19 cellular contexts compared by ENCODE assay signal in genomic region chr3:111666041-111666735, GRCh38. TPM values are rescaled to one million over a fixed set of nuclear protein-coding genes. Genes with fewer than 3 reads are reported as not detected.
DNase-seq lines count a peak whose midpoint lies in the region; ATAC-seq and TF ChIP-seq lines count a peak whose summit lies in the region.
"Had no signal": no experiment of that assay in that cellular context is flagged by ENCODE, and none has a peak within 500 bp of the region (broad histone marks: within the 10 kb centered on the region; RNA-seq: fewer than 3 reads in every experiment).

No MANE protein-coding gene starts in this region.

- peaks cover 29 to 47% (median 37%) of the 10 kb centered on the region in 3 donors for H3K36me3 Mint-ChIP-seq in CD8-positive, alpha-beta memory T cell

- no peaks in the 10 kb centered on the region for H3K27me3 Mint-ChIP-seq in CD8-positive, alpha-beta memory T cell

- TF ChIP-seq CTCF in foreskin keratinocyte (conservative IDR thresholded peaks at IDR 0.05): no peak

- no peak overlapping the region for H3K4me3 ChIP-seq in CD8-positive, alpha-beta memory T cell (ENCODE audit: low read length)
- H3K4me3 ChIP-seq: adrenal gland, coronary artery, heart left ventricle, upper lobe of right lung had no signal

- DNase-seq in A172 (ENCODE audit: low spot score) (peak; percentile 8), SK-MEL-5 (ENCODE audit: low read depth, low spot score) (peak; percentile 57), foreskin keratinocyte (peak; percentile 78 to 90), GDM1 (lab: John Stamatoyannopoulos, UW) (no peak), NCI-H128 (lab: John Stamatoyannopoulos, UW; ENCODE audit: unreplicated experiment) (no peak), HuH-7 (ENCODE audit: low spot score) (no peak)
- DNase-seq in CD8-positive, alpha-beta memory T cell: no peak
- DNase-seq: activated CD8-positive, alpha-beta memory T cell treated with anti-CD3 and anti-CD28 coated beads for 24 hours; adrenal gland; heart left ventricle; left colon; NCI-H1092 treated with DMSO at 0.1 percent for 48 hours; NCI-H446; upper lobe of right lung had no signal

- H3K4me1 Mint-ChIP-seq in CD8-positive, alpha-beta memory T cell: peaks cover 40 to 62% (median 56%) of the 10 kb centered on the region in 3 donors

- peaks cover 6% of the 10 kb centered on the region for H3K9me3 ChIP-seq in CD8-positive, alpha-beta memory T cell (ENCODE audit: low read length)
- H3K9me3 ChIP-seq: adrenal gland, upper lobe of right lung had no signal

- H3K4me1 ChIP-seq in CD8-positive, alpha-beta memory T cell (ENCODE audit: insufficient read depth, low read length): peaks cover 37% of the 10 kb centered on the region
- H3K4me1 ChIP-seq in foreskin keratinocyte: peaks cover 48% of the 10 kb centered on the region
- H3K4me1 ChIP-seq: adrenal gland had no signal

- no peaks in the 10 kb centered on the region for H3K27me3 ChIP-seq in CD8-positive, alpha-beta memory T cell (ENCODE audit: insufficient read depth, low read length, poor library complexity, severe bottlenecking)
- no peaks in the 10 kb centered on the region for H3K27me3 ChIP-seq in foreskin keratinocyte
- H3K27me3 ChIP-seq: adrenal gland, BLaER1, heart left ventricle, upper lobe of right lung had no signal

- H3K9me3 Mint-ChIP-seq in CD8-positive, alpha-beta memory T cell: peaks cover 13 to 21% (median 17%) of the 10 kb centered on the region in 5 donors

- POLR2A ChIA-PET in CD8-positive, alpha-beta memory T cell (lab: Charles Lee): interaction anchor here (0.7 to 0.8 kb wide), 2 partner anchors 312 to 385 kb away, joined by 3 read pairs; no protein-coding TSS in a partner anchor

- H3K27ac Mint-ChIP-seq in CD8-positive, alpha-beta memory T cell: peak overlapping the region; percentile 74 to 99 (median 93)

- H3K4me3 Mint-ChIP-seq in CD8-positive, alpha-beta memory T cell: peak overlapping the region in 4 of 7 donors; percentile 6 to 57 (median 16)

- peak; percentile 76 for ATAC-seq in foreskin keratinocyte
- ATAC-seq in GM21390 (IDR thresholded peaks at IDR 0.05; ENCODE audit: unreplicated experiment): no peak
- ATAC-seq: esophagus mucosa, heart left ventricle, HepG2, left colon, upper lobe of right lung had no signal

- in situ Hi-C loops in SK-MEL-5 (cut with HindIII; ENCODE audit: low pct_unique_long_range_greater_than_20kb, low sequenced_read_pairs): no loop called here

- H3K27ac ChIP-seq in CD8-positive, alpha-beta memory T cell (ENCODE audit: low read depth, low read length): no peak overlapping the region
- H3K27ac ChIP-seq in foreskin keratinocyte: peak overlapping the region; percentile 45
- H3K27ac ChIP-seq: adrenal gland, coronary artery, upper lobe of right lung had no signal

- CTCF ChIA-PET in CD8-positive, alpha-beta memory T cell (lab: Charles Lee): interaction anchor here (0.6 to 5.6 kb wide), 4 partner anchors 26 to 868 kb away, joined by 3 to 66 read pairs (median 30); no protein-coding TSS in a partner anchor

- H3K36me3 ChIP-seq in CD8-positive, alpha-beta memory T cell (ENCODE audit: insufficient read depth, low read length): no peaks in the 10 kb centered on the region
- H3K36me3 ChIP-seq: adrenal gland, heart left ventricle, upper lobe of right lung had no signal

RNA-seq across cellular contexts. Expression of gene PLCXD2, which starts 8.3 kb away (rescaled TPM):
- total RNA-seq in A172 (2014; rRNA removed; shearing (Covaris generic)): 2.0 TPM in 2 replicates
- 10 to 100 TPM; 10.2 to 10.6 TPM for total RNA-seq in CD8-positive, alpha-beta memory T cell
- 2.8 TPM for polyA plus RNA-seq in CD8-positive, alpha-beta memory T cell
- 1.1 and 1.2 TPM in 2 replicates for total RNA-seq in SK-MEL-5 (2014; rRNA removed; shearing (Covaris generic))
- 0.29 and 0.32 TPM in 2 replicates for polyA plus RNA-seq in SK-MEL-5 (2015; cell fraction: cytosol; rRNA removed)
- 2.3 and 2.7 TPM in 2 replicates for polyA plus RNA-seq in SK-MEL-5 (2015; cell fraction: nucleus; rRNA removed)
- 4.8 and 5.1 TPM in 2 replicates for total RNA-seq in foreskin keratinocyte
- polyA plus RNA-seq in foreskin keratinocyte: 1.9 TPM in 2 replicates

Comparison
In these comparisons a context has a peak if more than half of its experiments do, and no peak if none do; other contexts are left out.
1. DNase-seq: peak in A172 (single experiment), SK-MEL-5 (single experiment) and foreskin keratinocyte (2 of 2); none in CD8-positive, alpha-beta memory T cell (0 of 5), GDM1 (single experiment), NCI-H128 (single experiment) and HuH-7 (single experiment).